ENCODE assay signal across 1 cellular context in the genomic region with DNA sequence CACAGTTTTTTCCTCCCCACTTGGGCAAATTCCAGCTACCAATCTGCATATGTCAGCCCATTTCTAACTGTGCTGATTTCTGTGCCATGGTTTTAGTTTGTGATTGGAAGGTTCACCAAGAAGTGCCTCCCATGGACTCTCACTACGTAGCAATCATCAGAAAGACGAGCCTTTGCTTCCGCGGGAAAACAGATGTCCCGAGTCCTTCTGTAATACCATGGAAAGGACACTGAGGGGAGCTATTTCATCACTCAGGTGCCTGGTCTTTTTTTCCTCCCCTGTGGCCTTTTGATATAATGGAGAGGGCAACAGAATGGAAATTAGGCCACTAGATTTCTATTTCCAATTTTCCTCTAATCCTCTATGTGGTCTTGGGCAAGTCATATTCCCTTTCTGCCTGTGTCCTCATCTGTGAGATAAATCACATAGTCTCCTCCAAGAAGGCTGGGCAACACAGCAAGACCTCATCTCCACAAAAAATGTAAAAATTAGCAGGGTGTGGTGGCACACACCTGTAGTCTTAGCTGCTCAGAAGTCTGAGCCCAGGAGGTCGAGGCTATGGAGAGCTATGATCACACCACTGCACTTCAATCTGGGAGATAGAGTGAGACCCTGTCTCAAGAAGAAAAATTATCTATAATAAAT.
A peak's percentile ranks its signal among the peaks of the same experiment; 100 is the strongest.
TF ChIP-seq lines count a peak whose summit lies in the region.

No MANE protein-coding gene starts in this region.

TF ChIP-seq in H1, 55 proteins besides CTCF, POLR2A, EP300 and RAD21:
- TF ChIP-seq CEBPB (IDR thresholded peaks at IDR 0.05; ENCODE audit: low read depth, low read length) = peak; percentile 32; the same call in 1 of the 2 replicates
- no peak for TF ChIP-seq POLR2AphosphoS5 (IDR thresholded peaks at IDR 0.05; ENCODE audit: low read depth, low read length)
- TF ChIP-seq, protein P1, sequence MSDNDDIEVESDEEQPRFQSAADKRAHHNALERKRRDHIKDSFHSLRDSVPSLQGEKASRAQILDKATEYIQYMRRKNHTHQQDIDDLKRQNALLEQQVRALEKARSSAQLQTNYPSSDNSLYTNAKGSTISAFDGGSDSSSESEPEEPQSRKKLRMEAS (IDR thresholded peaks at IDR 0.05) = no peak
- TF ChIP-seq TAF7 (optimal IDR thresholded peaks at IDR 0.05; ENCODE audit: borderline replicate concordance, low read depth, low read length) = no peak
- TF ChIP-seq JUND (IDR thresholded peaks at IDR 0.05; ENCODE audit: low read length) = 0 out of 2 replicates have a peak, but pooled peaks have one; percentile 14
- TF ChIP-seq TAF1 (IDR thresholded peaks at IDR 0.05; ENCODE audit: low read depth, low read length) = no peak
- TF ChIP-seq TCF12 (IDR thresholded peaks at IDR 0.05; ENCODE audit: low read depth, low read length) = no peak
- no peak for TF ChIP-seq EZH2 (IDR thresholded peaks at IDR 0.05; ENCODE audit: low read depth, low read length, severe bottlenecking)
- TF ChIP-seq BRCA1 (IDR thresholded peaks at IDR 0.05; ENCODE audit: low read depth, low read length) = no peak
- TF ChIP-seq KDM4A (IDR thresholded peaks at IDR 0.05; ENCODE audit: low read depth, low read length, severe bottlenecking) = no peak
TF ChIP-seq in H1: peak in this region for 2.
